In the genomic region with DNA sequence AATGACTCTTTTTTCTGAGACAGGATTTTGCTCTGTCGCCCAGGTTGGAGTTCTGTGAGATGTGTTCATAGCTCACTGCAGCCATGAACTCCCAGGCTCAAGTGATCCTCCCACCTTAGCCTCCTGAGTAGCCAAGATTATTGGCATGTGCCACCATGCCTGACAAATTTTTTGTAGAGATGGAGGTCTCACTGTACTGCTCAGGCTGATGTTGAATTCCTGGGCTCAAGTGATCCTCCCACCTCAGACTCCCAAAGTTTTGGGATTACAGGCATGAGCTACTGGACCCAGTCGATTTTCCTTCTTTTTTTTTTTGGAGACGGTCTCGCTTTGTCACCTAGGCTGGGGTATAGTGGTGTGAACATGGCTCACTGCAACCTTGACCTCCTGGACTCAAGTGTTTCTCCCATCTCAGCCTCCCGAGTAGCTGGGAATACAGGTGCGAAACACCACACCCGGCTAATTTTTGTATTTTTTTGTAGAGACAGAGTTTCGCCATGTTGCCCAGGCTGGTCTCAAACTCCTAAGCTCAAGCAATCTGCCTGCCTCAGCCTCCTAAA, we compare ENCODE assay signal across 1 cellular context.
TF ChIP-seq lines count a peak whose summit lies in the region.

No MANE protein-coding gene starts in this region.

TF ChIP-seq in IMR-90, 13 proteins besides CTCF, POLR2A, EP300 and RAD21:
- TF ChIP-seq MAZ (IDR thresholded peaks at IDR 0.05; ENCODE audit: borderline replicate concordance, low read depth, low read length) (no peak), CHD1 (IDR thresholded peaks at IDR 0.05; ENCODE audit: low read depth, low read length) (no peak), SMC3 (IDR thresholded peaks at IDR 0.05; ENCODE audit: low read depth, low read length) (no peak), NFE2L2 (IDR thresholded peaks at IDR 0.05; ENCODE audit: low read depth, low read length) (no peak), CEBPB (IDR thresholded peaks at IDR 0.05; ENCODE audit: low read depth, low read length) (no peak), FOS (IDR thresholded peaks at IDR 0.05; ENCODE audit: low read depth, low read length) (no peak)
- TF ChIP-seq, protein P1, sequence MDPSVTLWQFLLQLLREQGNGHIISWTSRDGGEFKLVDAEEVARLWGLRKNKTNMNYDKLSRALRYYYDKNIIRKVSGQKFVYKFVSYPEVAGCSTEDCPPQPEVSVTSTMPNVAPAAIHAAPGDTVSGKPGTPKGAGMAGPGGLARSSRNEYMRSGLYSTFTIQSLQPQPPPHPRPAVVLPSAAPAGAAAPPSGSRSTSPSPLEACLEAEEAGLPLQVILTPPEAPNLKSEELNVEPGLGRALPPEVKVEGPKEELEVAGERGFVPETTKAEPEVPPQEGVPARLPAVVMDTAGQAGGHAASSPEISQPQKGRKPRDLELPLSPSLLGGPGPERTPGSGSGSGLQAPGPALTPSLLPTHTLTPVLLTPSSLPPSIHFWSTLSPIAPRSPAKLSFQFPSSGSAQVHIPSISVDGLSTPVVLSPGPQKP (IDR thresholded peaks at IDR 0.05; ENCODE audit: borderline replicate concordance, low read depth, low read length), result no peak
